Comparison of ENCODE assay signal across 16 cellular contexts in genomic region chr4:110623710-110624015, GRCh38. TPM values are rescaled to one million over a fixed set of nuclear protein-coding genes. Genes with fewer than 3 reads are reported as not detected.
A peak's percentile ranks its signal among the peaks of the same experiment; 100 is the strongest.
DNase-seq lines count a peak whose midpoint lies in the region; ATAC-seq lines count a peak whose summit lies in the region.
"Had no signal": no experiment of that assay in that cellular context is flagged by ENCODE, and none has a peak within 500 bp of the region (broad histone marks: within the 10 kb centered on the region; RNA-seq: fewer than 3 reads in every experiment).

No MANE protein-coding gene starts in this region.

- H3K27me3 Mint-ChIP-seq in activated naive CD4-positive, alpha-beta T cell treated with anti-CD3 and anti-CD28 coated beads for 36 hours (ENCODE audit: low read depth): peaks cover 90% of the 10 kb centered on the region
- peaks cover 96% of the 10 kb centered on the region for H3K27me3 Mint-ChIP-seq in activated CD4-positive, alpha-beta memory T cell treated with anti-CD3 and anti-CD28 coated beads, Interleukin-2, amount 10 ng/mL, durations not matched to agents 7 days and 5 days

- peaks cover 29% of the 10 kb centered on the region for H3K4me1 Mint-ChIP-seq in activated naive CD4-positive, alpha-beta T cell treated with anti-CD3 and anti-CD28 coated beads for 36 hours (ENCODE audit: low read depth)
- peaks cover 18% of the 10 kb centered on the region for H3K4me1 Mint-ChIP-seq in activated CD4-positive, alpha-beta memory T cell treated with anti-CD3 and anti-CD28 coated beads, Interleukin-2, amount 10 ng/mL, durations not matched to agents 7 days and 5 days
- peaks cover 35% of the 10 kb centered on the region for H3K4me1 Mint-ChIP-seq in stimulated activated effector memory CD8-positive, alpha-beta T cell treated with anti-CD3 and anti-CD28 coated beads, Interleukin-12 subunit alpha, Interleukin-12 subunit beta, amount 100 ng/mL, for 72 hours

- no peak for DNase-seq in activated naive CD4-positive, alpha-beta T cell treated with anti-CD3 and anti-CD28 coated beads for 36 hours
- no peak for DNase-seq in activated naive CD4-positive, alpha-beta T cell (lab: John Stamatoyannopoulos, UW)
- DNase-seq in activated CD4-positive, alpha-beta memory T cell treated with anti-CD3 and anti-CD28 coated beads, Interleukin-2, amount 10 ng/mL, durations not matched to agents 7 days and 5 days: no peak
- no peak for DNase-seq in stimulated activated effector memory CD8-positive, alpha-beta T cell treated with anti-CD3 and anti-CD28 coated beads, Interleukin-12 subunit alpha, Interleukin-12 subunit beta, amount 100 ng/mL, for 72 hours (ENCODE audit: low spot score in 2 of 2)
- DNase-seq in aorta: no peak
- DNase-seq in MV-4-11 (lab: John Stamatoyannopoulos, UW): no peak
- DNase-seq in NCI-H526 treated with DMSO at 0.1 percent for 48 hours (lab: John Stamatoyannopoulos, UW): no peak
- DNase-seq: AML-193, caudate nucleus, foreskin melanocyte, NCI-H1694, tibial artery had no signal

- H3K4me3 Mint-ChIP-seq in activated naive CD4-positive, alpha-beta T cell treated with anti-CD3 and anti-CD28 coated beads for 36 hours: peak overlapping the region; percentile 64
- peak overlapping the region; percentile 58 for H3K4me3 Mint-ChIP-seq in activated CD4-positive, alpha-beta memory T cell treated with anti-CD3 and anti-CD28 coated beads, Interleukin-2, amount 10 ng/mL, durations not matched to agents 7 days and 5 days
- peak overlapping the region; percentile 58 for H3K4me3 Mint-ChIP-seq in stimulated activated effector memory CD8-positive, alpha-beta T cell treated with anti-CD3 and anti-CD28 coated beads, Interleukin-12 subunit alpha, Interleukin-12 subunit beta, amount 100 ng/mL, for 72 hours

- ATAC-seq in stimulated activated effector memory CD8-positive, alpha-beta T cell treated with anti-CD3 and anti-CD28 coated beads, Interleukin-12 subunit alpha, Interleukin-12 subunit beta, amount 100 ng/mL, for 72 hours: no peak
- no peak for ATAC-seq in aorta (ENCODE audit: low FRiP score)

- H3K4me1 ChIP-seq in iPS-20b (ENCODE audit: insufficient read depth, low read length) (peaks cover 18% of the 10 kb centered on the region; the same call in 1 of the 2 replicates), aorta (ENCODE audit: control insufficient read depth in 1 of 2, insufficient read depth in 2 of 2, low read length in 2 of 2) (no peaks in the 10 kb centered on the region)

- H3K27ac ChIP-seq in iPS-20b (ENCODE audit: low read length) (no peak overlapping the region), aorta (ENCODE audit: low read depth in 1 of 2, low read length in 2 of 2) (no peak overlapping the region)
- H3K27ac ChIP-seq: tibial artery had no signal

- no peak overlapping the region for H3K27ac Mint-ChIP-seq in activated naive CD4-positive, alpha-beta T cell treated with anti-CD3 and anti-CD28 coated beads for 36 hours
- H3K27ac Mint-ChIP-seq in activated CD4-positive, alpha-beta memory T cell treated with anti-CD3 and anti-CD28 coated beads, Interleukin-2, amount 10 ng/mL, durations not matched to agents 7 days and 5 days: no peak overlapping the region
- no peak overlapping the region for H3K27ac Mint-ChIP-seq in stimulated activated effector memory CD8-positive, alpha-beta T cell treated with anti-CD3 and anti-CD28 coated beads, Interleukin-12 subunit alpha, Interleukin-12 subunit beta, amount 100 ng/mL, for 72 hours

- WGBS in aorta, 2 donors: 25 to 26% methylated on average over 10 of the region's 10 CpGs

- intact Hi-C loops in activated naive CD4-positive, alpha-beta T cell treated with anti-CD3 and anti-CD28 coated beads for 36 hours (cut with micrococcal nuclease): loop anchor here (1.0 to 5.0 kb wide), 2 partner anchors 8 to 1889 kb away; no protein-coding TSS in a partner anchor
- intact Hi-C loops in aorta (cut with DNase I): no loop called here

- H3K9ac ChIP-seq in iPS-20b (ENCODE audit: low read depth, low read length): no peak overlapping the region

- H3K36me3 Mint-ChIP-seq in activated naive CD4-positive, alpha-beta T cell treated with anti-CD3 and anti-CD28 coated beads for 36 hours (ENCODE audit: low read depth): peaks cover 5% of the 10 kb centered on the region
- H3K36me3 Mint-ChIP-seq in activated CD4-positive, alpha-beta memory T cell treated with anti-CD3 and anti-CD28 coated beads, Interleukin-2, amount 10 ng/mL, durations not matched to agents 7 days and 5 days (ENCODE audit: low read depth): peaks cover 24% of the 10 kb centered on the region
- H3K36me3 Mint-ChIP-seq in stimulated activated effector memory CD8-positive, alpha-beta T cell treated with anti-CD3 and anti-CD28 coated beads, Interleukin-12 subunit alpha, Interleukin-12 subunit beta, amount 100 ng/mL, for 72 hours: no peaks in the 10 kb centered on the region

- peak overlapping the region; percentile 17 for H3K4me3 ChIP-seq in iPS-20b (ENCODE audit: low read length)
- H3K4me3 ChIP-seq in aorta (ENCODE audit: low read length in 2 of 2): no peak overlapping the region

- H3K36me3 ChIP-seq in iPS-20b (ENCODE audit: insufficient read depth, low read depth, low read length) (no peaks in the 10 kb centered on the region), aorta (ENCODE audit: control insufficient read depth in 1 of 2, insufficient read depth in 2 of 2, low read length in 1 of 2) (no peaks in the 10 kb centered on the region)
- H3K36me3 ChIP-seq: tibial artery had no signal

- H3K27me3 ChIP-seq in iPS-20b (ENCODE audit: insufficient read depth, low read length): peaks cover 100% of the 10 kb centered on the region
- H3K27me3 ChIP-seq in aorta (ENCODE audit: control insufficient read depth in 1 of 2, insufficient read depth in 2 of 2, low read length in 1 of 2): peaks cover 0 to 5% of the 10 kb centered on the region in 2 donors

- POLR2A ChIA-PET in activated CD4-positive, alpha-beta memory T cell treated with anti-CD3 and anti-CD28 coated beads, Interleukin-2, amount 10 ng/mL, durations not matched to agents 7 days and 5 days (lab: Charles Lee): no interaction called here

- H3K9me3 Mint-ChIP-seq in activated naive CD4-positive, alpha-beta T cell treated with anti-CD3 and anti-CD28 coated beads for 36 hours: no peaks in the 10 kb centered on the region
- H3K9me3 Mint-ChIP-seq in activated CD4-positive, alpha-beta memory T cell treated with anti-CD3 and anti-CD28 coated beads, Interleukin-2, amount 10 ng/mL, durations not matched to agents 7 days and 5 days: no peaks in the 10 kb centered on the region
- no peaks in the 10 kb centered on the region for H3K9me3 Mint-ChIP-seq in stimulated activated effector memory CD8-positive, alpha-beta T cell treated with anti-CD3 and anti-CD28 coated beads, Interleukin-12 subunit alpha, Interleukin-12 subunit beta, amount 100 ng/mL, for 72 hours

- H3K9me3 ChIP-seq in iPS-20b (ENCODE audit: insufficient read depth, low read depth, low read length) (no peaks in the 10 kb centered on the region), aorta (ENCODE audit: control insufficient read depth, low read length) (peaks cover 2% of the 10 kb centered on the region)

- CTCF ChIA-PET in activated naive CD4-positive, alpha-beta T cell treated with anti-CD3 and anti-CD28 coated beads for 36 hours (lab: Charles Lee): no interaction called here
- CTCF ChIA-PET in activated CD4-positive, alpha-beta memory T cell treated with anti-CD3 and anti-CD28 coated beads, Interleukin-2, amount 10 ng/mL, durations not matched to agents 7 days and 5 days (lab: Charles Lee): no interaction called here

RNA-seq across cellular contexts. Expression of gene PITX2, which starts 0.8 kb away (rescaled TPM):
- total RNA-seq in activated naive CD4-positive, alpha-beta T cell treated with anti-CD3 and anti-CD28 coated beads for 36 hours: not detected
- under 1 TPM in 1 of 2 experiments, not detected in 1; 0.13 TPM for total RNA-seq in activated CD4-positive, alpha-beta memory T cell treated with anti-CD3 and anti-CD28 coated beads, Interleukin-2, amount 10 ng/mL, durations not matched to agents 7 days and 5 days
- total RNA-seq in aorta: 1 to 10 TPM in 1 of 2 donors, not detected in 1; 1.0 TPM
- polyA plus RNA-seq in aorta: under 1 TPM in 1 of 2 donors, not detected in 1; 0.31 TPM
- total RNA-seq: G401; lung microvascular endothelial cell; T-helper 1 cell treated with Interleukin-12 subunit alpha and Interleukin-12 subunit beta and Interleukin-4 antibody, amounts not matched to agents 30 ng/mL and 1 ng/mL, for 36 hours had no signal
